In genomic region chr16:12124742-12125141, GRCh38 we compare ENCODE assay signal across 1 cellular context.
TF ChIP-seq lines count a peak whose summit lies in the region.

No MANE protein-coding gene starts in this region.

TF ChIP-seq in SK-N-SH treated with all-trans-retinoic acid at 6 μM for 48 hours, 23 proteins besides CTCF, POLR2A, EP300 and RAD21 (continued from another document):
- TF ChIP-seq POU6F1 (CRISPR knock-in tag; IDR thresholded peaks at IDR 0.05; ENCODE audit: borderline replicate concordance, low read depth) (no peak), ZC3H10 (CRISPR knock-in tag; IDR thresholded peaks at IDR 0.05) (no peak), TSHZ2 (CRISPR knock-in tag; IDR thresholded peaks at IDR 0.05) (no peak), GLIS3 (CRISPR knock-in tag; IDR thresholded peaks at IDR 0.05) (no peak), ZFP30 (CRISPR knock-in tag; IDR thresholded peaks at IDR 0.05) (no peak)
TF ChIP-seq in SK-N-SH treated with all-trans-retinoic acid at 6 μM for 48 hours: peak in this region for 0.
